In genomic region chr1:40316595-40317393, GRCh38 we compare ENCODE assay signal across 8 cellular contexts. TPM values are rescaled to one million over a fixed set of nuclear protein-coding genes. Genes with fewer than 3 reads are reported as not detected.
DNase-seq lines count a peak whose midpoint lies in the region; ATAC-seq and TF ChIP-seq lines count a peak whose summit lies in the region.

TSS of gene COL9A2 (minus strand) at chr1:40317286. CDS start at chr1:40317197, 89 bp downstream.

- H3K36me3 ChIP-seq in lower lobe of right lung, result no peaks in the 10 kb centered on the region

- H3K27ac Mint-ChIP-seq in activated CD4-positive, alpha-beta T cell treated with anti-CD3 and anti-CD28 coated beads for 36 hours, result no peak within 1 kb of the TSS
- peak within 1 kb of the TSS; percentile 44 for H3K27ac Mint-ChIP-seq in dendritic cell treated with granulocyte-macrophage colony-stimulating factor and Interleukin-4, amounts not matched to agents 40 ng/mL and 50 ng/mL, for 4 days

- CTCF ChIA-PET in activated CD4-positive, alpha-beta T cell treated with anti-CD3 and anti-CD28 coated beads for 36 hours (lab: Charles Lee), result interaction anchor here (0.6 to 5.8 kb wide), 19 partner anchors 13 to 1100 kb away, joined by 3 to 61 read pairs (median 4); no protein-coding TSS in a partner anchor

- H3K9me3 ChIP-seq in lower lobe of right lung, result no peaks in the 10 kb centered on the region

- intact Hi-C loops in activated CD4-positive, alpha-beta T cell treated with anti-CD3 and anti-CD28 coated beads for 36 hours (cut with DNase I, micrococcal nuclease), result loop anchor here in 1 of 2 experiments (2.0 to 5.0 kb wide), 2 partner anchors 58 to 74 kb away; partner anchors contain the start of gene ZMPSTE24
- intact Hi-C loops in dendritic cell treated with granulocyte-macrophage colony-stimulating factor and Interleukin-4, amounts not matched to agents 40 ng/mL and 50 ng/mL, for 4 days (cut with micrococcal nuclease), result loop anchor here (10.0 kb wide), 1 partner anchor 232 kb away; no protein-coding TSS in a partner anchor
- intact Hi-C loops in lower lobe of right lung (cut with DNase I), result no loop called here

- peak within 1 kb of the TSS; percentile 57 for H3K4me3 ChIP-seq in lower lobe of right lung

- H3K27me3 ChIP-seq in lower lobe of right lung (ENCODE audit: low read depth), result peaks cover 34% of the 10 kb centered on the region

- no peaks in the 10 kb centered on the region for H3K36me3 Mint-ChIP-seq in activated CD4-positive, alpha-beta T cell treated with anti-CD3 and anti-CD28 coated beads for 36 hours (ENCODE audit: low read depth)
- no peaks in the 10 kb centered on the region for H3K36me3 Mint-ChIP-seq in dendritic cell treated with granulocyte-macrophage colony-stimulating factor and Interleukin-4, amounts not matched to agents 40 ng/mL and 50 ng/mL, for 4 days (ENCODE audit: low read depth)

- POLR2A ChIA-PET in activated CD4-positive, alpha-beta T cell treated with anti-CD3 and anti-CD28 coated beads for 36 hours (lab: Charles Lee), result interaction anchor here (1.2 to 1.4 kb wide), 2 partner anchors 47 to 437 kb away, joined by 3 to 4 read pairs; no protein-coding TSS in a partner anchor

- H3K27me3 Mint-ChIP-seq in activated CD4-positive, alpha-beta T cell treated with anti-CD3 and anti-CD28 coated beads for 36 hours, result peaks cover 14% of the 10 kb centered on the region
- H3K27me3 Mint-ChIP-seq in dendritic cell treated with granulocyte-macrophage colony-stimulating factor and Interleukin-4, amounts not matched to agents 40 ng/mL and 50 ng/mL, for 4 days, result peaks cover 51% of the 10 kb centered on the region

- no peak within 1 kb of the TSS for H3K27ac ChIP-seq in lower lobe of right lung

- peak; percentile 100 for DNase-seq in DMS 273 (lab: John Stamatoyannopoulos, UW; ENCODE audit: unreplicated experiment)
- peak; percentile 76 for DNase-seq in NCI-H1092 (lab: John Stamatoyannopoulos, UW)
- DNase-seq in activated CD4-positive, alpha-beta T cell treated with anti-CD3 and anti-CD28 coated beads for 36 hours, result peak; percentile 75
- peak; percentile 63 for DNase-seq in lower lobe of right lung
- peak; percentile 39 for DNase-seq in stimulated activated CD8-positive, alpha-beta memory T cell treated with anti-CD3 and anti-CD28 coated beads, Interleukin-12 subunit alpha, Interleukin-12 subunit beta, amount 100 ng/mL, for 1 hour (ENCODE audit: low read depth)

- no peaks in the 10 kb centered on the region for H3K9me3 Mint-ChIP-seq in activated CD4-positive, alpha-beta T cell treated with anti-CD3 and anti-CD28 coated beads for 36 hours (ENCODE audit: low read depth)
- H3K9me3 Mint-ChIP-seq in dendritic cell treated with granulocyte-macrophage colony-stimulating factor and Interleukin-4, amounts not matched to agents 40 ng/mL and 50 ng/mL, for 4 days, result no peaks in the 10 kb centered on the region

- H3K4me1 ChIP-seq in lower lobe of right lung, result peaks cover 37% of the 10 kb centered on the region

- ATAC-seq in activated CD4-positive, alpha-beta T cell treated with anti-CD3 and anti-CD28 coated beads for 36 hours, result peak; percentile 51
- ATAC-seq in lower lobe of right lung (peak; percentile 66 to 71), HG03521 (IDR thresholded peaks at IDR 0.05; ENCODE audit: unreplicated experiment) (no peak), HG02852 (IDR thresholded peaks at IDR 0.05; ENCODE audit: unreplicated experiment) (no peak)

- peak within 1 kb of the TSS; percentile 72 for H3K4me3 Mint-ChIP-seq in activated CD4-positive, alpha-beta T cell treated with anti-CD3 and anti-CD28 coated beads for 36 hours
- H3K4me3 Mint-ChIP-seq in dendritic cell treated with granulocyte-macrophage colony-stimulating factor and Interleukin-4, amounts not matched to agents 40 ng/mL and 50 ng/mL, for 4 days, result peak within 1 kb of the TSS; percentile 70

- peaks cover 42% of the 10 kb centered on the region for H3K4me1 Mint-ChIP-seq in activated CD4-positive, alpha-beta T cell treated with anti-CD3 and anti-CD28 coated beads for 36 hours
- H3K4me1 Mint-ChIP-seq in dendritic cell treated with granulocyte-macrophage colony-stimulating factor and Interleukin-4, amounts not matched to agents 40 ng/mL and 50 ng/mL, for 4 days (ENCODE audit: low read depth), result peaks cover 54% of the 10 kb centered on the region

- TF ChIP-seq CTCF in lower lobe of right lung (IDR thresholded peaks at IDR 0.05), result no peak

RNA-seq across cellular contexts. Expression of gene COL9A2, which starts in this region (rescaled TPM):
- 1 to 10 TPM; 2.5 to 3.0 TPM for total RNA-seq in activated CD4-positive, alpha-beta T cell treated with anti-CD3 and anti-CD28 coated beads for 36 hours
- 7.6 TPM for total RNA-seq in lower lobe of right lung

Comparison
In these comparisons a context has a peak if more than half of its experiments do, and no peak if none do; other contexts are left out.
1. DNase-seq: peak in every context shown above with its lines; median percentile 100 in DMS 273; 76 in NCI-H1092; 75 in activated CD4-positive, alpha-beta T cell treated with anti-CD3 and anti-CD28 coated beads for 36 hours; 63 in lower lobe of right lung; 39 in stimulated activated CD8-positive, alpha-beta memory T cell treated with anti-CD3 and anti-CD28 coated beads, Interleukin-12 subunit alpha, Interleukin-12 subunit beta, amount 100 ng/mL, for 1 hour.
2. ATAC-seq: peak in activated CD4-positive, alpha-beta T cell treated with anti-CD3 and anti-CD28 coated beads for 36 hours (single experiment) and lower lobe of right lung (2 of 2); none in HG03521 (single experiment) and HG02852 (single experiment).